18 cellular contexts compared by ENCODE assay signal in genomic region chr16:11402745-11403533, GRCh38. TPM values are rescaled to one million over a fixed set of nuclear protein-coding genes. Genes with fewer than 3 reads are reported as not detected.
DNase-seq lines count a peak whose midpoint lies in the region; ATAC-seq, FAIRE-seq and TF ChIP-seq lines count a peak whose summit lies in the region.
"Had no signal": no experiment of that assay in that cellular context is flagged by ENCODE, and none has a peak within 500 bp of the region (broad histone marks: within the 10 kb centered on the region; RNA-seq: fewer than 3 reads in every experiment).

No MANE protein-coding gene starts in this region.

- H3K79me2 ChIP-seq in astrocyte (ENCODE audit: insufficient read depth, low read length) = no peaks in the 10 kb centered on the region
- H3K79me2 ChIP-seq in HepG2 (ENCODE audit: insufficient read depth, low read length) = no peaks in the 10 kb centered on the region

- no peak for TF ChIP-seq EP300 in HepG2 (IDR thresholded peaks at IDR 0.05; ENCODE audit: low read depth in 2 of 2, low read length in 2 of 2)
- no peak for TF ChIP-seq EP300 in HepG2 (CRISPR knock-in tag; IDR thresholded peaks at IDR 0.05; ENCODE audit: borderline replicate concordance)

- no peak overlapping the region for H3K27ac Mint-ChIP-seq in natural killer cell treated with Interleukin-12 subunit alpha and Interleukin-12 subunit beta and Interleukin-15 and Interleukin-18, amount 100 ng/mL, for 72 hours
- H3K27ac Mint-ChIP-seq in natural killer cell (no peak overlapping the region), astrocyte (ENCODE audit: unreplicated experiment) (no peak overlapping the region)

- no peaks in the 10 kb centered on the region for H3K4me1 ChIP-seq in astrocyte (ENCODE audit: insufficient read depth, low read length)
- H3K4me1 ChIP-seq in HepG2 (ENCODE audit: insufficient read depth, low read length) = peaks cover 24% of the 10 kb centered on the region
- H3K4me1 ChIP-seq: HAP-1, SJSA1 had no signal

- H3K27ac ChIP-seq in astrocyte (ENCODE audit: low read depth, low read length) (no peak overlapping the region), HepG2 (ENCODE audit: extremely low read length, insufficient read depth, low read length) (no peak overlapping the region)
- H3K27ac ChIP-seq: KMS-11, SJSA1 had no signal

- CTCF ChIA-PET in HepG2 (lab: Yijun Ruan, JAX; ENCODE audit: low intra/inter-chr PET ratio, low total read pairs) = no interaction called here

- H3K36me3 Mint-ChIP-seq in natural killer cell treated with Interleukin-12 subunit alpha and Interleukin-12 subunit beta and Interleukin-15 and Interleukin-18, amount 100 ng/mL, for 72 hours = no peaks in the 10 kb centered on the region
- H3K36me3 Mint-ChIP-seq in natural killer cell = no peaks in the 10 kb centered on the region
- H3K36me3 Mint-ChIP-seq in astrocyte (ENCODE audit: low read depth, unreplicated experiment) = no peaks in the 10 kb centered on the region

- H4K20me1 ChIP-seq in astrocyte (ENCODE audit: insufficient read depth, low read length) (no peaks in the 10 kb centered on the region), HepG2 (ENCODE audit: insufficient read depth, low read length) (no peaks in the 10 kb centered on the region)

- H3K4me2 ChIP-seq in astrocyte (ENCODE audit: low read length) (no peak overlapping the region), HepG2 (ENCODE audit: low read depth, low read length) (no peak overlapping the region)
- H3K4me2 ChIP-seq: KMS-11 had no signal

- FAIRE-seq in astrocyte (lab: Jason Lieb, UNC) (no peak), HepG2 (lab: Jason Lieb, UNC) (no peak), urothelium cell line (lab: Jason Lieb, UNC) (peak; percentile 90)

- in situ Hi-C loops in HepG2 (cut with HindIII; ENCODE audit: extremely low pct_ligation_motif_present, low pct_unique_long_range_greater_than_20kb) = loop anchor here (25.0 kb wide), 1 partner anchor 109 kb away; no protein-coding TSS in a partner anchor

- WGBS in HepG2 (ENCODE audit: low lambda C conversion rate) = 26% methylated on average over 19 of the region's 19 CpGs

- H3K4me3 ChIP-seq in astrocyte (ENCODE audit: insufficient read depth, low read depth, low read length) = no peak overlapping the region
- H3K4me3 ChIP-seq in HepG2 (replicated peaks in 1 of 3; ENCODE audit: insufficient read depth in 1 of 3, low read depth in 2 of 3, low read length in 3 of 3) = no peak overlapping the region
- H3K4me3 ChIP-seq: HAP-1, SJSA1 had no signal

- POLR2A ChIA-PET in HepG2 (lab: Yijun Ruan, JAX) = no interaction called here

- H3K27me3 ChIP-seq in astrocyte (ENCODE audit: insufficient read depth, low read length) = peaks cover 3% of the 10 kb centered on the region
- H3K27me3 ChIP-seq in HepG2 (ENCODE audit: control insufficient read depth in 1 of 2, insufficient read depth in 2 of 2, low read length in 2 of 2) = peaks cover 40 to 70% of the 10 kb centered on the region in 2 experiments
- H3K27me3 ChIP-seq: SJSA1 had no signal

- intact Hi-C loops in natural killer cell (cut with micrococcal nuclease) = no loop called here
- intact Hi-C loops in HepG2 (cut with micrococcal nuclease; ENCODE audit: unreplicated experiment) = loop anchor here (10.0 kb wide), 1 partner anchor 662 kb away; no protein-coding TSS in a partner anchor

- H2AFZ ChIP-seq in astrocyte (ENCODE audit: low read depth, low read length) (no peak overlapping the region), HepG2 (ENCODE audit: low read length) (no peak overlapping the region)

- no peak for TF ChIP-seq CTCF in natural killer cell (IDR thresholded peaks at IDR 0.05)
- no peak for TF ChIP-seq CTCF in astrocyte (IDR thresholded peaks at IDR 0.05; ENCODE audit: insufficient read depth, low read depth, low read length)
- TF ChIP-seq CTCF in HepG2 (CRISPR knock-in tag; IDR thresholded peaks at IDR 0.05) = no peak

- no peaks in the 10 kb centered on the region for H3K27me3 Mint-ChIP-seq in natural killer cell treated with Interleukin-12 subunit alpha and Interleukin-12 subunit beta and Interleukin-15 and Interleukin-18, amount 100 ng/mL, for 72 hours
- H3K27me3 Mint-ChIP-seq in natural killer cell (ENCODE audit: low read depth in 2 of 2) (no peaks in the 10 kb centered on the region), astrocyte (ENCODE audit: low read depth, unreplicated experiment) (peaks cover 35% of the 10 kb centered on the region)

- BruUV-seq in HepG2 (replicated peaks; lab: Mats Ljungman, UMichigan) = no TSS peak

- no peak overlapping the region for H3K4me3 Mint-ChIP-seq in natural killer cell treated with Interleukin-12 subunit alpha and Interleukin-12 subunit beta and Interleukin-15 and Interleukin-18, amount 100 ng/mL, for 72 hours
- H3K4me3 Mint-ChIP-seq in natural killer cell (no peak overlapping the region), astrocyte (ENCODE audit: unreplicated experiment) (peak overlapping the region; percentile 8)

- no peaks in the 10 kb centered on the region for H3K9me3 ChIP-seq in astrocyte (ENCODE audit: insufficient read depth, low read depth, low read length)
- no peaks in the 10 kb centered on the region for H3K9me3 ChIP-seq in HepG2 (ENCODE audit: low read length)
- H3K9me3 ChIP-seq: HAP-1, SJSA1 had no signal

- no peak for TF ChIP-seq RAD21 in HepG2 (CRISPR knock-in tag; IDR thresholded peaks at IDR 0.05)

- DNase-seq in natural killer cell treated with Interleukin-12 subunit alpha and Interleukin-12 subunit beta and Interleukin-15 and Interleukin-18, amount 100 ng/mL, for 72 hours (ENCODE audit: low spot score) = peak; percentile 50
- no peak for DNase-seq in natural killer cell
- DNase-seq in astrocyte (ENCODE audit: low read depth) = no peak
- no peak for DNase-seq in HepG2 (ENCODE audit: low spot score)
- no peak for DNase-seq in urothelium cell line (ENCODE audit: low spot score)
- no peak for DNase-seq in AG20443 (ENCODE audit: low spot score)
- DNase-seq: DND-41, MV-4-11, NCI-H1417, NCI-H187, NCI-H2107, NCI-H510A treated with DMSO at 0.1 percent for 48 hours, PC-3 had no signal

- H3K9ac ChIP-seq in astrocyte (ENCODE audit: low read length) = no peak overlapping the region
- H3K9ac ChIP-seq in HepG2 (ENCODE audit: insufficient read depth, low read depth, low read length) = no peak overlapping the region
- H3K9ac ChIP-seq: KMS-11 had no signal

- no peaks in the 10 kb centered on the region for H3K36me3 ChIP-seq in astrocyte (ENCODE audit: insufficient read depth, low read length)
- no peaks in the 10 kb centered on the region; a peak in 1 of 5 replicates for H3K36me3 ChIP-seq in HepG2 (replicated peaks in 1 of 2; ENCODE audit: control insufficient read depth in 1 of 2, insufficient read depth in 2 of 2, low read length in 2 of 2)
- H3K36me3 ChIP-seq: HAP-1, SJSA1 had no signal

- H3K9me3 Mint-ChIP-seq in natural killer cell treated with Interleukin-12 subunit alpha and Interleukin-12 subunit beta and Interleukin-15 and Interleukin-18, amount 100 ng/mL, for 72 hours = no peaks in the 10 kb centered on the region
- H3K9me3 Mint-ChIP-seq in natural killer cell = no peaks in the 10 kb centered on the region
- H3K9me3 Mint-ChIP-seq in astrocyte (ENCODE audit: unreplicated experiment) = no peaks in the 10 kb centered on the region

- TF ChIP-seq POLR2A in HepG2 (IDR thresholded peaks at IDR 0.05; ENCODE audit: insufficient read depth in 1 of 2, low read depth in 2 of 2, low read length in 2 of 2) = no peak

- H3K4me1 Mint-ChIP-seq in natural killer cell treated with Interleukin-12 subunit alpha and Interleukin-12 subunit beta and Interleukin-15 and Interleukin-18, amount 100 ng/mL, for 72 hours (ENCODE audit: low read depth in 2 of 2) = peaks cover 0 to 9% of the 10 kb centered on the region in 2 donors
- H3K4me1 Mint-ChIP-seq in natural killer cell (no peaks in the 10 kb centered on the region), astrocyte (ENCODE audit: low read depth, unreplicated experiment) (peaks cover 1% of the 10 kb centered on the region)

- ATAC-seq in natural killer cell treated with Interleukin-12 subunit alpha and Interleukin-12 subunit beta and Interleukin-15 and Interleukin-18, amount 100 ng/mL, for 72 hours = no peak
- ATAC-seq in natural killer cell = no peak
- no peak for ATAC-seq in HepG2
- ATAC-seq in HG03095 (IDR thresholded peaks at IDR 0.05; ENCODE audit: unreplicated experiment) = no peak
- ATAC-seq in GM19463 (IDR thresholded peaks at IDR 0.05; ENCODE audit: unreplicated experiment) = no peak
- ATAC-seq: PC-3 had no signal

TF ChIP-seq in HepG2, 621 proteins besides CTCF, POLR2A, EP300 and RAD21 (continues in another document):
- TF ChIP-seq ZFX (CRISPR knock-in tag; IDR thresholded peaks at IDR 0.05; ENCODE audit: low read depth) (no peak), ZNF143 (CRISPR knock-in tag; IDR thresholded peaks at IDR 0.05) (no peak), ZSCAN30 (CRISPR knock-in tag; IDR thresholded peaks at IDR 0.05) (no peak)

RNA-seq across cellular contexts. Expression of gene RMI2, which starts 57.7 kb away (rescaled TPM):
- 10 to 100 TPM; 11.6 to 15.2 TPM for total RNA-seq in natural killer cell treated with Interleukin-12 subunit alpha and Interleukin-12 subunit beta and Interleukin-15 and Interleukin-18, amount 100 ng/mL, for 72 hours
- total RNA-seq in natural killer cell (1 to 10 TPM in 1 of 3 donors, under 1 TPM in 2; 0.83 to 1.1 (median 0.93) TPM), astrocyte (6.9 and 7.8 TPM in 2 replicates), HepG2 (2016; rRNA removed; fragmentation: Illumina TruSeq; extraction: Trizol) (55.7 and 65.3 TPM in 2 replicates)
- total RNA-seq in HepG2 (2016; cell fraction: cytosol; rRNA removed; fragmentation: Illumina TruSeq; extraction: Trizol; ENCODE audit: low read depth) = 8.6 and 11.0 TPM in 2 replicates
- 51.5 and 55.7 TPM in 2 replicates for total RNA-seq in HepG2 (2016; cell fraction: insoluble cytoplasmic fraction; rRNA removed; fragmentation: Illumina TruSeq; extraction: Trizol)
- 28.4 and 29.3 TPM in 2 replicates for total RNA-seq in HepG2 (2016; cell fraction: membrane; rRNA removed; fragmentation: Illumina TruSeq; extraction: Trizol)
- 23.6 and 25.7 TPM in 2 replicates for total RNA-seq in HepG2 (2016; cell fraction: nucleus; rRNA removed; fragmentation: Illumina TruSeq; extraction: Trizol)
- 15.3 and 24.5 TPM in 2 replicates for polyA plus RNA-seq in HepG2 (2011; rRNA removed)
- 18.8 and 22.1 TPM in 2 replicates for polyA plus RNA-seq in HepG2 (2011; cell fraction: cytosol; rRNA removed)
- polyA plus RNA-seq in HepG2 (2011; cell fraction: nucleus; rRNA removed) = 10.4 and 11.9 TPM in 2 replicates
- 19.5 and 50.3 TPM in 2 replicates for polyA plus RNA-seq in HepG2 (2012)
- 10.8 and 11.1 TPM in 2 replicates for polyA plus RNA-seq in HepG2 (2016; cell fraction: cytosol; fragmentation: Illumina TruSeq; extraction: Trizol; ENCODE audit: low read depth)
- 90.6 and 102 TPM in 2 replicates for polyA plus RNA-seq in HepG2 (2016; cell fraction: insoluble cytoplasmic fraction; fragmentation: Illumina TruSeq; extraction: Trizol; ENCODE audit: low read depth)
- polyA plus RNA-seq in HepG2 (2016; cell fraction: membrane; fragmentation: Illumina TruSeq; extraction: Trizol; ENCODE audit: low read depth) = 27.3 and 29.2 TPM in 2 replicates
- polyA plus RNA-seq in HepG2 (2016; cell fraction: nucleus; fragmentation: Illumina TruSeq; extraction: Trizol; ENCODE audit: insufficient read depth, low read depth) = 54.0 and 54.7 TPM in 2 replicates
- polyA minus RNA-seq in HepG2 (2011; rRNA and poly(A)+ RNA removed; ENCODE audit: low replicate concordance) = 9.1 and 22.0 TPM in 2 replicates
- polyA minus RNA-seq in HepG2 (2011; cell fraction: cytosol; rRNA and poly(A)+ RNA removed) = 12.6 and 15.4 TPM in 2 replicates
- polyA minus RNA-seq in HepG2 (2011; cell fraction: nucleus; rRNA and poly(A)+ RNA removed) = 8.4 and 8.7 TPM in 2 replicates
